ENCODE assay signal across 11 cellular contexts in the genomic region with DNA sequence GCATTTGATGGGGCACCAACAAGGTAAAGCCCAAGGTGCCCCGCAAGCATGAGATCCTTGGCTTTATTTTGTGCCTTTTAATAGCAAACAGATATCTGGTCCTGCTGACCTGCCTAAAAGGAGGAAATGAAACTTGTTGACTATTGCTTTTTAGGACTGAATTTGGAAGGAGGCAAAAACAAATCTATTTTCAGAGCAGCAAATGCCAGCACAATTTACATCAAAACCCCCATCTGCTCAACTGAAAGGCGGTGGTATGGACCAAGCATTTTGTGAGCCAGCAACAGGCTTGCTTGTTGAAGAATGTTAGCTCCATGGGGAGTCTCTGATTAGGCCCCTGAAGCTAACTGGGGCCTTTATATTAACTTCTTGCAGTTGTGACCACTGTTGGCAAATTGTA.
DNase-seq lines count a peak whose midpoint lies in the region; ATAC-seq and FAIRE-seq lines count a peak whose summit lies in the region.
"Had no signal": no experiment of that assay in that cellular context is flagged by ENCODE, and none has a peak within 500 bp of the region (broad histone marks: within the 10 kb centered on the region; RNA-seq: fewer than 3 reads in every experiment).

No MANE protein-coding gene starts in this region.

- DNase-seq in NAMALWA (ENCODE audit: low spot score): peak; percentile 86
- no peak for DNase-seq in EL
- no peak for DNase-seq in immature natural killer cell
- no peak for DNase-seq in DMS153 treated with DMSO at 0.1 percent for 48 hours (lab: John Stamatoyannopoulos, UW; ENCODE audit: unreplicated experiment)
- no peak for DNase-seq in urothelium cell line (ENCODE audit: low spot score)
- DNase-seq: NCI-H1930 had no signal

- no peak for FAIRE-seq in urothelium cell line (lab: Jason Lieb, UNC)

- no peaks in the 10 kb centered on the region for H3K4me1 Mint-ChIP-seq in immature natural killer cell

- H3K4me3 ChIP-seq in GM08714 (ENCODE audit: low read length): peak overlapping the region; percentile 51; the same call in 1 of the 2 replicates

- peak; percentile 58 for ATAC-seq in GM19395 (IDR thresholded peaks at IDR 0.05; ENCODE audit: unreplicated experiment)
- peak; percentile 53 for ATAC-seq in HG02943 (IDR thresholded peaks at IDR 0.05; ENCODE audit: low read depth, unreplicated experiment)
- ATAC-seq: HCT116 had no signal

- peaks cover 4 to 10% (median 5%) of the 10 kb centered on the region in 3 donors for H3K27me3 Mint-ChIP-seq in immature natural killer cell (ENCODE audit: low read depth in 3 of 3)

- H3K9me3 Mint-ChIP-seq in immature natural killer cell: peaks cover 0 to 5% (median 0%) of the 10 kb centered on the region in 6 donors
- H3K9me3 Mint-ChIP-seq: dendritic cell treated with granulocyte-macrophage colony-stimulating factor and Interleukin-4, amounts not matched to agents 40 ng/mL and 50 ng/mL, for 4 days had no signal

- no peaks in the 10 kb centered on the region for H3K36me3 Mint-ChIP-seq in immature natural killer cell

- H3K4me3 Mint-ChIP-seq in immature natural killer cell: no peak overlapping the region
- H3K4me3 Mint-ChIP-seq: dendritic cell treated with granulocyte-macrophage colony-stimulating factor and Interleukin-4, amounts not matched to agents 40 ng/mL and 50 ng/mL, for 4 days had no signal

- no peak overlapping the region for H3K27ac Mint-ChIP-seq in immature natural killer cell
- H3K27ac Mint-ChIP-seq: dendritic cell treated with granulocyte-macrophage colony-stimulating factor and Interleukin-4, amounts not matched to agents 40 ng/mL and 50 ng/mL, for 4 days had no signal
